ENCODE assay signal across 18 cellular contexts in genomic region chr5:68803881-68804319, GRCh38.
DNase-seq lines count a peak whose midpoint lies in the region; ATAC-seq lines count a peak whose summit lies in the region.
"Had no signal": no experiment of that assay in that cellular context is flagged by ENCODE, and none has a peak within 500 bp of the region (broad histone marks: within the 10 kb centered on the region; RNA-seq: fewer than 3 reads in every experiment).

No MANE protein-coding gene starts in this region.

- H3K9me3 ChIP-seq in right cardiac atrium (ENCODE audit: control insufficient read depth, low read length) (no peaks in the 10 kb centered on the region), skeletal muscle tissue (ENCODE audit: control insufficient read depth in 3 of 3, low read length in 3 of 3) (no peaks in the 10 kb centered on the region)

- DNase-seq in Right ventricle myocardium inferior (ENCODE audit: missing footprints) = no peak
- DNase-seq in right cardiac atrium = no peak
- peak; percentile 17 for DNase-seq in NCI-H524 treated with DMSO at 0.1 percent for 48 hours (lab: John Stamatoyannopoulos, UW)
- DNase-seq in myocyte (ENCODE audit: low read depth) = peak; percentile 22
- no peak for DNase-seq in HUDEP-2 (lab: John Stamatoyannopoulos, UW; ENCODE audit: unreplicated experiment in 76 of 76)
- DNase-seq in NCI-H146 treated with DMSO at 0.1 percent for 48 hours (lab: John Stamatoyannopoulos, UW; ENCODE audit: unreplicated experiment) = no peak
- no peak for DNase-seq in NK-92 treated with Interleukin-12 subunit alpha and Interleukin-12 subunit beta, amount 100 ng/mL, for 24 hours (lab: John Stamatoyannopoulos, UW)
- DNase-seq: 8988T; AML-193; C1 segment of cervical spinal cord; CD8-positive, alpha-beta T cell; Kasumi-1; NCI-H1417; NCI-H187 treated with DMSO at 0.1 percent for 48 hours; NCI-H2107; NCI-H774; OCI-M1 had no signal

- H3K4me3 ChIP-seq in right cardiac atrium (ENCODE audit: low read length) (no peak overlapping the region), skeletal muscle tissue (ENCODE audit: low read length in 3 of 3) (peak overlapping the region in 2 of 3 donors; percentile 10 to 31)

- H3K36me3 ChIP-seq in skeletal muscle tissue (ENCODE audit: control insufficient read depth in 3 of 3, insufficient read depth in 3 of 3, low read length in 3 of 3) = no peaks in the 10 kb centered on the region

- H3K4me1 ChIP-seq in right cardiac atrium (ENCODE audit: control insufficient read depth, insufficient read depth, low read length) (no peaks in the 10 kb centered on the region), skeletal muscle tissue (ENCODE audit: control insufficient read depth in 3 of 3, insufficient read depth in 3 of 3, low read length in 3 of 3) (peaks cover 37 to 42% (median 40%) of the 10 kb centered on the region in 3 donors)

- H3K27ac ChIP-seq in right cardiac atrium (ENCODE audit: low read length) (no peak overlapping the region), skeletal muscle tissue (ENCODE audit: low read depth, low read length) (peak overlapping the region; percentile 80)

- 82% methylated on average over 7 of the region's 7 CpGs for WGBS in right cardiac atrium

- ATAC-seq in Right ventricle myocardium inferior (peak; percentile 60), right cardiac atrium (no peak)
- ATAC-seq: CD8-positive, alpha-beta T cell had no signal

- H3K9ac ChIP-seq in skeletal muscle tissue (ENCODE audit: low read depth in 1 of 3, low read length in 3 of 3) = peak overlapping the region in 2 of 3 donors; percentile 69

- H3K27me3 ChIP-seq in right cardiac atrium (ENCODE audit: control insufficient read depth, insufficient read depth) = no peaks in the 10 kb centered on the region
- no peaks in the 10 kb centered on the region for H3K27me3 ChIP-seq in skeletal muscle tissue (ENCODE audit: control insufficient read depth in 3 of 3, insufficient read depth in 3 of 3, low read length in 3 of 3)

- intact Hi-C loops in Right ventricle myocardium inferior (cut with DNase I) = no loop called here
- intact Hi-C loops in right cardiac atrium (cut with DNase I) = no loop called here

Comparison
In these comparisons a context has a peak if more than half of its experiments do, and no peak if none do; other contexts are left out.
1. DNase-seq: peak in NCI-H524 treated with DMSO at 0.1 percent for 48 hours (single experiment) and myocyte (single experiment); none in Right ventricle myocardium inferior (single experiment), right cardiac atrium (0 of 3), HUDEP-2 (0 of 76), NCI-H146 treated with DMSO at 0.1 percent for 48 hours (single experiment) and NK-92 treated with Interleukin-12 subunit alpha and Interleukin-12 subunit beta, amount 100 ng/mL, for 24 hours (single experiment).